In the genomic region with DNA sequence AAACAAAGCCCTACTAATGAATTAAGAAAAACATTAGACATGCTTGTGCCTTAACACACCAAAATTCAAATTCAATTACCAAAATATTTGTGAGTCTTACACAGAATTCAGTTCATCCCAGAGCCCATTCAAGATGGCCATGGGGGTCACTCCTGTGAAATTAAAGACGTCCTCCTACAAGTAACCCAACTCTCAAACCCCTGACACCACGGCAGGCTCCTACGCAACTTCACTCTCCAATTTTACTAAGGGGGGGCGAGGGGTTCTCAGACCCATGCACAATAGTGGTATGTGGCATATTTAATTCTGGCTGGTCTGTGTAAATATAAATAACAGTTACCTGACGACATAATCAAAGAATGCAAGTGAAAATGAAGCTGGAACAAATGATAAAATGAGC, we compare ENCODE assay signal across 9 cellular contexts. TPM values are rescaled to one million over a fixed set of nuclear protein-coding genes. Genes with fewer than 3 reads are reported as not detected.
DNase-seq lines count a peak whose midpoint lies in the region; ATAC-seq and TF ChIP-seq lines count a peak whose summit lies in the region.
"Had no signal": no experiment of that assay in that cellular context is flagged by ENCODE, and none has a peak within 500 bp of the region (broad histone marks: within the 10 kb centered on the region; RNA-seq: fewer than 3 reads in every experiment).

No MANE protein-coding gene starts in this region.

- WGBS in mammary epithelial cell (ENCODE audit: low coverage, missing lambda C conversion rate): 56% methylated on average over 5 of the region's 5 CpGs

- H3K4me3 Mint-ChIP-seq in GM23338: peak overlapping the region; percentile 91
- peak overlapping the region; percentile 22 to 98 (median 96) for H3K4me3 Mint-ChIP-seq in naive B cell

- peak overlapping the region; percentile 11 for H3K9ac ChIP-seq in mammary epithelial cell (ENCODE audit: insufficient read depth, low read length)

- H3K9me3 ChIP-seq in mammary epithelial cell (replicated peaks; ENCODE audit: insufficient read depth, low read length): no peaks in the 10 kb centered on the region

- H3K79me2 ChIP-seq in ACC112 (ENCODE audit: control insufficient read depth, insufficient read depth, low read length, unreplicated experiment) (peaks cover 71% of the 10 kb centered on the region), GM23338 (replicated peaks; ENCODE audit: insufficient read depth) (peaks cover 48% of the 10 kb centered on the region), mammary epithelial cell (ENCODE audit: insufficient read depth, low read length) (peaks cover 68% of the 10 kb centered on the region)

- H3K36me3 Mint-ChIP-seq in GM23338 (ENCODE audit: low read depth) (no peaks in the 10 kb centered on the region; the same call in 2 of the 3 replicates), naive B cell (no peaks in the 10 kb centered on the region)

- peak overlapping the region; percentile 92 for H3K4me3 ChIP-seq in ACC112 (ENCODE audit: low read depth, low read length)
- peak overlapping the region; percentile 79 for H3K4me3 ChIP-seq in GM23338
- peak overlapping the region; percentile 78 to 84 (median 83) for H3K4me3 ChIP-seq in mammary epithelial cell (replicated peaks in 1 of 3; ENCODE audit: insufficient read depth in 1 of 3, low read depth in 2 of 3, low read length in 3 of 3)

- 0 out of 2 replicates have a peak, but pooled peaks cover 9% of the 10 kb centered on the region for H3F3A ChIP-seq in GM23338 (replicated peaks; ENCODE audit: low read depth)

- no peak for ATAC-seq in GM23338
- no peak for ATAC-seq in naive B cell (ENCODE audit: low read depth in 2 of 2)
- no peak for ATAC-seq in HG02970 (IDR thresholded peaks at IDR 0.05; ENCODE audit: low FRiP score, unreplicated experiment)
- ATAC-seq in HG03025 (IDR thresholded peaks at IDR 0.05; ENCODE audit: low FRiP score, unreplicated experiment): no peak
- ATAC-seq in GM19324 (IDR thresholded peaks at IDR 0.05; ENCODE audit: low FRiP score, unreplicated experiment): no peak

- H3K9me2 ChIP-seq in GM23338 (ENCODE audit: insufficient read depth): no peaks in the 10 kb centered on the region

- H3K9me3 Mint-ChIP-seq in GM23338 (no peaks in the 10 kb centered on the region; the same call in 2 of the 3 replicates), naive B cell (no peaks in the 10 kb centered on the region)

- H3K4me2 ChIP-seq in GM23338: peak overlapping the region; percentile 89
- H3K4me2 ChIP-seq in mammary epithelial cell (ENCODE audit: insufficient read depth, low read depth, low read length): peak overlapping the region; percentile 96

- H3K4me1 Mint-ChIP-seq in GM23338: peaks cover 55% of the 10 kb centered on the region
- H3K4me1 Mint-ChIP-seq in naive B cell: peaks cover 42 to 56% (median 51%) of the 10 kb centered on the region in 3 donors

- no TSS peak for BruUV-seq in mammary epithelial cell (replicated peaks; lab: Mats Ljungman, UMichigan)

- H3K27me3 ChIP-seq in ACC112 (ENCODE audit: insufficient read depth, low read length): no peaks in the 10 kb centered on the region
- peaks cover 52% of the 10 kb centered on the region for H3K27me3 ChIP-seq in GM23338 (ENCODE audit: insufficient read depth)
- H3K27me3 ChIP-seq in mammary epithelial cell (ENCODE audit: insufficient read depth, low read length): no peaks in the 10 kb centered on the region

- intact Hi-C loops in mammary epithelial cell (cut with micrococcal nuclease): no loop called here

- no peak overlapping the region for H3K27ac ChIP-seq in ACC112 (ENCODE audit: low read depth, low read length)
- no peak overlapping the region for H3K27ac ChIP-seq in GM23338 (ENCODE audit: low read depth)
- peak overlapping the region; percentile 75 for H3K27ac ChIP-seq in mammary epithelial cell (ENCODE audit: insufficient read depth, low read depth, low read length)

- H4K20me1 ChIP-seq in GM23338 (replicated peaks; ENCODE audit: insufficient read depth) (peaks cover 10% of the 10 kb centered on the region; the same call in 1 of the 2 replicates), mammary epithelial cell (ENCODE audit: insufficient read depth, low read length) (no peaks in the 10 kb centered on the region)

- H2AFZ ChIP-seq in ACC112 (ENCODE audit: low read length, unreplicated experiment): no peak overlapping the region
- H2AFZ ChIP-seq in GM23338: no peak overlapping the region
- H2AFZ ChIP-seq in mammary epithelial cell (ENCODE audit: low read depth, low read length): no peak overlapping the region

- DNase-seq in GM23338 (ENCODE audit: low spot score): no peak
- DNase-seq in mammary epithelial cell: no peak
- no peak for DNase-seq in naive B cell
- DNase-seq in AG08396 (ENCODE audit: low spot score): no peak
- DNase-seq: NCI-H748 treated with DMSO at 0.1 percent for 48 hours had no signal

- CTCF ChIA-PET in mammary epithelial cell (lab: Charles Lee; ENCODE audit: low non-redundant PET): no interaction called here

- TF ChIP-seq CTCF in GM23338 (conservative IDR thresholded peaks at IDR 0.05; ENCODE audit: low read depth in 2 of 2): no peak
- TF ChIP-seq CTCF in mammary epithelial cell (conservative IDR thresholded peaks at IDR 0.05 in 1 of 2, IDR thresholded peaks at IDR 0.05 in 1 of 2; ENCODE audit: extremely low read depth in 1 of 2, insufficient read depth in 1 of 2, low read depth in 1 of 2, low read length in 2 of 2): no peak

- H3K36me3 ChIP-seq in ACC112 (ENCODE audit: insufficient read depth, low read length) (peaks cover 5% of the 10 kb centered on the region; the same call in 1 of the 2 replicates), GM23338 (ENCODE audit: insufficient read depth) (no peaks in the 10 kb centered on the region), mammary epithelial cell (ENCODE audit: insufficient read depth, low read length) (no peaks in the 10 kb centered on the region)

- in situ Hi-C loops in mammary epithelial cell (cut with MboI; ENCODE audit: low sequenced_read_pairs in 2 of 2): loop anchor here in 1 of 2 donors (25.0 kb wide), 1 partner anchor 122 kb away; no protein-coding TSS in a partner anchor

- peaks cover 48% of the 10 kb centered on the region for H3K27me3 Mint-ChIP-seq in GM23338 (ENCODE audit: insufficient read depth, low read depth, poor library complexity)
- no peaks in the 10 kb centered on the region for H3K27me3 Mint-ChIP-seq in naive B cell

- peaks cover 25% of the 10 kb centered on the region for H3K4me1 ChIP-seq in ACC112 (ENCODE audit: control insufficient read depth, insufficient read depth, low read length, unreplicated experiment)
- peaks cover 48% of the 10 kb centered on the region for H3K4me1 ChIP-seq in GM23338 (ENCODE audit: insufficient read depth)
- peaks cover 15% of the 10 kb centered on the region for H3K4me1 ChIP-seq in mammary epithelial cell (ENCODE audit: insufficient read depth, low read length)

- dilution Hi-C loops in mammary epithelial cell (cut with HindIII; ENCODE audit: low sequenced_read_pairs): no loop called here

- no peak overlapping the region for H3K27ac Mint-ChIP-seq in GM23338
- peak overlapping the region in 3 of 6 donors; percentile 12 to 96 (median 46) for H3K27ac Mint-ChIP-seq in naive B cell

TF ChIP-seq in GM23338, 12 proteins besides CTCF, POLR2A, EP300 and RAD21:
- TF ChIP-seq CREB1 (CRISPR knock-in tag; IDR thresholded peaks at IDR 0.05; ENCODE audit: low read depth): no peak
- TF ChIP-seq EZH2 (IDR thresholded peaks at IDR 0.05; ENCODE audit: low read depth, unreplicated experiment): peak; percentile 31
TF ChIP-seq in GM23338: peak in this region for 1.

RNA-seq across cellular contexts. Expression of gene ZNF516, which starts 5.0 kb away (rescaled TPM):
- 13.5 and 24.2 TPM in 2 replicates for total RNA-seq in GM23338 (2014; rRNA removed; shearing (Covaris generic))
- polyA plus RNA-seq in GM23338 (2016; fragmentation: Nextera tagmentation; extraction: Ambion mirVana) (11.9 and 12.2 TPM in 2 replicates), mammary epithelial cell (7.5 TPM), naive B cell (ENCODE audit: low read depth in 6 of 6) (1 to 10 TPM; 1.7 to 7.5 (median 4.8) TPM)
- 10 to 100 TPM; 27.2 to 36.0 TPM for total RNA-seq in mammary epithelial cell
- 10.3 TPM for polyA minus RNA-seq in mammary epithelial cell
